9 cellular contexts compared by ENCODE assay signal in the genomic region with DNA sequence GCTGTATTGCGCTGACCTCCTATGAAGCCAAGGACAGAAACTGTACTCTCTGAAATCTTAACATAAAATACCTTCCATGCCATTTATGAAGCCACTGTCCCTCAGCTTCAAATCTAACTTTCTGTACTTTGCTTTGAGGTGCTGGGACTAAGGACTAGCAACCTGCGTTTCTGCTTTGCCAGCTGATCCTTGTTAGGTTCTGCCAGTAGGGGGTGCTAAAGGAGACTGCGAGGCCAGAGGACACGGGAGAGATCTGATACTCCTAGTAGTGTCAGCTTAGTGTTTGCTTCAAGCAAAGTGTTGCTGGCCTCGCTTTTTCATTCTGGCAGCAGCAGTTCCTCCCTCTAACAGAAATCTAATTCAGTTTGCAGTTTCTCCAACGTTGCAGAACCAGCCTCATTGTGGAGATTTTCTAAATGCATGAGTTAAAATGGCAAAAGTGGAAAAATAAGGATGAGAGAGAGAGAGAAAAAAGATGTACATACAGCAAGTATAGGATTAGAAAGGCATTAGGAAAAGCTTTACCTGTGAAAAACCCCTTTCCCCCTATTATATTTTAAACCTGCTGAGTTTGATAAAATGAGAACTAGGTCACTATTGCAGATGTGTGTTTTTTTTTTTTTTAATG.
A peak's percentile ranks its signal among the peaks of the same experiment; 100 is the strongest.
DNase-seq lines count a peak whose midpoint lies in the region; ATAC-seq and TF ChIP-seq lines count a peak whose summit lies in the region.
"Had no signal": no experiment of that assay in that cellular context is flagged by ENCODE, and none has a peak within 500 bp of the region (broad histone marks: within the 10 kb centered on the region; RNA-seq: fewer than 3 reads in every experiment).

No MANE protein-coding gene starts in this region.

- no peaks in the 10 kb centered on the region for H3K9me3 Mint-ChIP-seq in activated CD4-positive, alpha-beta memory T cell treated with anti-CD3 and anti-CD28 coated beads for 36 hours
- H3K9me3 Mint-ChIP-seq: dendritic cell treated with granulocyte-macrophage colony-stimulating factor and Interleukin-4, amounts not matched to agents 40 ng/mL and 50 ng/mL, for 4 days had no signal

- peaks cover 7% of the 10 kb centered on the region for H3K27me3 Mint-ChIP-seq in activated CD4-positive, alpha-beta memory T cell treated with anti-CD3 and anti-CD28 coated beads for 36 hours
- H3K27me3 Mint-ChIP-seq: dendritic cell treated with granulocyte-macrophage colony-stimulating factor and Interleukin-4, amounts not matched to agents 40 ng/mL and 50 ng/mL, for 4 days had no signal

- H3K36me3 ChIP-seq in A673 (ENCODE audit: insufficient read depth, low read length, poor library complexity, severe bottlenecking) (no peaks in the 10 kb centered on the region), GM06990 (ENCODE audit: control insufficient read depth, insufficient read depth, low read length) (no peaks in the 10 kb centered on the region), Loucy (ENCODE audit: insufficient read depth, low read length) (no peaks in the 10 kb centered on the region)

- H3K27ac ChIP-seq in A673 (ENCODE audit: low read depth, low read length, poor library complexity, severe bottlenecking) = no peak overlapping the region

- no peak overlapping the region for H3K4me2 ChIP-seq in Loucy (ENCODE audit: low read depth, low read length, poor library complexity, severe bottlenecking)

- peak; percentile 90 for ATAC-seq in left lobe of liver

- intact Hi-C loops in A673 (cut with micrococcal nuclease; ENCODE audit: unreplicated experiment) = loop anchor here (5.0 kb wide), 1 partner anchor 246 kb away; no protein-coding TSS in a partner anchor
- intact Hi-C loops in activated CD4-positive, alpha-beta memory T cell treated with anti-CD3 and anti-CD28 coated beads for 36 hours (cut with micrococcal nuclease) = loop anchor here (5.0 kb wide), 2 partner anchors 94 to 241 kb away; no protein-coding TSS in a partner anchor

- H3K4me3 ChIP-seq in A673 (ENCODE audit: low read depth, low read length, poor library complexity, severe bottlenecking) = no peak overlapping the region
- no peak overlapping the region for H3K4me3 ChIP-seq in GM06990 (replicated peaks; ENCODE audit: low read depth, low read length)
- H3K4me3 ChIP-seq in Loucy (ENCODE audit: low read length, poor library complexity, severe bottlenecking) = no peak overlapping the region

- no peaks in the 10 kb centered on the region for H3F3A ChIP-seq in Loucy (ENCODE audit: low read depth)

- POLR2A ChIA-PET in A673 (lab: Charles Lee; ENCODE audit: low non-redundant PET) = no interaction called here
- POLR2A ChIA-PET in activated CD4-positive, alpha-beta memory T cell treated with anti-CD3 and anti-CD28 coated beads for 36 hours (lab: Charles Lee) = no interaction called here

- H3K4me1 Mint-ChIP-seq in activated CD4-positive, alpha-beta memory T cell treated with anti-CD3 and anti-CD28 coated beads for 36 hours (ENCODE audit: low read depth) = no peaks in the 10 kb centered on the region

- H3K36me3 Mint-ChIP-seq in activated CD4-positive, alpha-beta memory T cell treated with anti-CD3 and anti-CD28 coated beads for 36 hours = no peaks in the 10 kb centered on the region

- H3K9me3 ChIP-seq in A673 (ENCODE audit: low read depth, low read length, poor library complexity, severe bottlenecking) (no peaks in the 10 kb centered on the region), Loucy (ENCODE audit: insufficient read depth, low read depth, low read length) (no peaks in the 10 kb centered on the region)

- no peaks in the 10 kb centered on the region for H3K27me3 ChIP-seq in A673 (replicated peaks; ENCODE audit: insufficient read depth, low read depth, low read length, poor library complexity)
- H3K27me3 ChIP-seq in GM06990 (replicated peaks; ENCODE audit: control insufficient read depth, insufficient read depth, low read length) = no peaks in the 10 kb centered on the region
- no peaks in the 10 kb centered on the region for H3K27me3 ChIP-seq in Loucy (ENCODE audit: insufficient read depth, low read length, poor library complexity, severe bottlenecking)

- no peaks in the 10 kb centered on the region for H3K79me2 ChIP-seq in Loucy (ENCODE audit: insufficient read depth, low read length)

- DNase-seq in A673 (ENCODE audit: low spot score) = peak; percentile 53
- DNase-seq in GM06990 (ENCODE audit: extremely low read depth, insufficient read length) = no peak
- peak; percentile 36 for DNase-seq in activated CD4-positive, alpha-beta memory T cell treated with anti-CD3 and anti-CD28 coated beads for 36 hours
- DNase-seq in left lobe of liver (ENCODE audit: low spot score) = peak; percentile 52
- DNase-seq in glomerular visceral epithelial cell (ENCODE audit: extremely low spot score) = no peak
- no peak for DNase-seq in hepatic stellate cell (ENCODE audit: low spot score)
- no peak for DNase-seq in GDM1 (lab: John Stamatoyannopoulos, UW)

- peak; percentile 76 for TF ChIP-seq CTCF in A673 (conservative IDR thresholded peaks at IDR 0.05; ENCODE audit: low read depth, low read length)
- TF ChIP-seq CTCF in GM06990 (IDR thresholded peaks at IDR 0.05; ENCODE audit: insufficient read depth, low read length, poor library complexity, severe bottlenecking) = peak; percentile 77
- TF ChIP-seq CTCF in Loucy (conservative IDR thresholded peaks at IDR 0.05; ENCODE audit: low read length) = peak; percentile 84

- BruUV-seq in A673 (replicated peaks; lab: Mats Ljungman, UMichigan) = no TSS peak

- H3K4me1 ChIP-seq in A673 (ENCODE audit: insufficient read depth, low read length, poor library complexity, severe bottlenecking) (no peaks in the 10 kb centered on the region), Loucy (ENCODE audit: insufficient read depth, low read length, poor library complexity, severe bottlenecking) (no peaks in the 10 kb centered on the region)

- H4K20me1 ChIP-seq in Loucy (ENCODE audit: insufficient read depth, low read length, poor library complexity, severe bottlenecking) = no peaks in the 10 kb centered on the region

- H3K9me2 ChIP-seq in Loucy (replicated peaks; ENCODE audit: low read depth, low read length) = no peaks in the 10 kb centered on the region

- no peak overlapping the region for H2AFZ ChIP-seq in Loucy (ENCODE audit: low read length)

- CTCF ChIA-PET in A673 (lab: Charles Lee) = interaction anchor here (0.5 to 0.7 kb wide), 3 partner anchors 45 to 246 kb away, joined by 3 to 5 read pairs (median 4); no protein-coding TSS in a partner anchor
- CTCF ChIA-PET in activated CD4-positive, alpha-beta memory T cell treated with anti-CD3 and anti-CD28 coated beads for 36 hours (lab: Charles Lee) = interaction anchor here (2.1 kb wide), 1 partner anchor 9 kb away, joined by 6 read pairs; no protein-coding TSS in a partner anchor

- no peak overlapping the region for H3K27ac Mint-ChIP-seq in activated CD4-positive, alpha-beta memory T cell treated with anti-CD3 and anti-CD28 coated beads for 36 hours
- H3K27ac Mint-ChIP-seq: dendritic cell treated with granulocyte-macrophage colony-stimulating factor and Interleukin-4, amounts not matched to agents 40 ng/mL and 50 ng/mL, for 4 days had no signal

- H3K9ac ChIP-seq in Loucy (ENCODE audit: low read depth, low read length, poor library complexity, severe bottlenecking) = no peak overlapping the region

- H3K4me3 Mint-ChIP-seq in activated CD4-positive, alpha-beta memory T cell treated with anti-CD3 and anti-CD28 coated beads for 36 hours = no peak overlapping the region
- H3K4me3 Mint-ChIP-seq: dendritic cell treated with granulocyte-macrophage colony-stimulating factor and Interleukin-4, amounts not matched to agents 40 ng/mL and 50 ng/mL, for 4 days had no signal

Comparison
In these comparisons a context has a peak if more than half of its experiments do, and no peak if none do; other contexts are left out.
1. DNase-seq: peak in A673 (single experiment), activated CD4-positive, alpha-beta memory T cell treated with anti-CD3 and anti-CD28 coated beads for 36 hours (single experiment) and left lobe of liver (single experiment); none in GM06990 (single experiment), glomerular visceral epithelial cell (single experiment), hepatic stellate cell (single experiment) and GDM1 (single experiment).
2. Peak in every context shown above with its lines, with median percentiles within 50 percentile points of each other: CTCF ChIP-seq.